ENCODE assay signal across 11 cellular contexts in the genomic region with DNA sequence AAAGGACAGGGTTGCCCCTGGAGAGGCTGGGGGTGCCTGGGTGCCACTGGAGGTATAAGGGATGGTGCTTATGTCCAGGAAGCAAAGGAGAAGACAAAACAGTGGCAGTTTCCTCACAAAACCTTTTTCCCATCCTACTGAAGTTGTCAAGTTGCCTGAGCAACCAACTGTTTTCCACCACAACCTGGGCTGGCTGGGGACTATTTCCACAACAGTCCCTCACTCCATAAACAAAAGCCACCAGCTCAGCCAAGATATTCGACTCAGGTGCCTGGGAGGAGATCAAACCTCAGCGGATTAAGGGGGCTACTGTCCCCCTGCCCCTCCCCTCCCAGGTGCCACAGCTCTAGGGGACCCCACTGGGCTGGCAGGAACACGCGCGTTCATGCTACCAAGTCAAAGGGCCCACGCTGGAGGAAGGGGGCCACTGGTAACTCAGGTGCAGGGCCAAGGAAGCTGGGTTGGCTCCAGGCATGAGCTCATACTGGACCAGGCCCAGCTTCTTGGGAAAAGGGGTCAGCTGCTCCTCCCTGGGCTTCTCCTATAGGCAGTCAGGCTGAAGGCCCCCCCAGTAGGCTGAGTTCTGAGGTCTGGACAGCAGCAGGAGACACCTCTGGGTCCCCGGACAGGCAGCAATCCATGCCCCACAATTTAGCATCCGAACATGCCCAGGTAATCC. TPM values are rescaled to one million over a fixed set of nuclear protein-coding genes. Genes with fewer than 3 reads are reported as not detected.
DNase-seq lines count a peak whose midpoint lies in the region; ATAC-seq and TF ChIP-seq lines count a peak whose summit lies in the region.
"Had no signal": no experiment of that assay in that cellular context is flagged by ENCODE, and none has a peak within 500 bp of the region (broad histone marks: within the 10 kb centered on the region; RNA-seq: fewer than 3 reads in every experiment).

No MANE protein-coding gene starts in this region.

- TF ChIP-seq EP300 in upper lobe of left lung (IDR thresholded peaks at IDR 0.05): no peak

- H3K27me3 ChIP-seq in colonic mucosa (no peaks in the 10 kb centered on the region), mesendoderm (ENCODE audit: insufficient read depth, low read length, poor library complexity) (no peaks in the 10 kb centered on the region), upper lobe of left lung (no peaks in the 10 kb centered on the region)

- no peak overlapping the region for H3K9ac ChIP-seq in colonic mucosa (ENCODE audit: low read depth in 2 of 2, low read length in 2 of 2)
- no peak overlapping the region for H3K9ac ChIP-seq in mesendoderm (ENCODE audit: low read length)

- H3K9me3 ChIP-seq in colonic mucosa (no peaks in the 10 kb centered on the region), upper lobe of left lung (no peaks in the 10 kb centered on the region)

- no peak for TF ChIP-seq POLR2A in upper lobe of left lung (IDR thresholded peaks at IDR 0.05)

- H3K4me1 ChIP-seq in colonic mucosa: peaks cover 24% of the 10 kb centered on the region
- peaks cover 10% of the 10 kb centered on the region for H3K4me1 ChIP-seq in mesendoderm (ENCODE audit: control insufficient read depth, low read depth, low read length)
- peaks cover 69 to 88% (median 72%) of the 10 kb centered on the region in 4 donors for H3K4me1 ChIP-seq in upper lobe of left lung

- no peak overlapping the region for H3K4me3 ChIP-seq in colonic mucosa
- no peak overlapping the region for H3K4me3 ChIP-seq in mesendoderm (ENCODE audit: low read length)
- H3K4me3 ChIP-seq in upper lobe of left lung: no peak overlapping the region

- DNase-seq in NCI-H748 (lab: John Stamatoyannopoulos, UW; ENCODE audit: unreplicated experiment) (peak; percentile 31), NCI-H748 treated with DMSO at 0.1 percent for 48 hours (lab: John Stamatoyannopoulos, UW) (no peak), colonic mucosa (no peak), mesendoderm (peak; percentile 70), upper lobe of left lung (no peak), germinal center (ENCODE audit: low spot score) (no peak), occipital lobe (lab: John Stamatoyannopoulos, UW) (no peak)
- DNase-seq in stimulated activated CD4-positive, alpha-beta T cell treated with anti-CD3 and anti-CD28 coated beads, Interleukin-2, amount 100 ng/mL, for 48 hours: no peak
- DNase-seq: activated T-cell treated with anti-CD3 and anti-CD28 coated beads, Interleukin-2, amount 50 U/mL, for 1 hour; DMS 273 treated with DMSO at 0.1 percent for 48 hours; WERI-Rb-1 had no signal

- H3K36me3 ChIP-seq in colonic mucosa (no peaks in the 10 kb centered on the region), mesendoderm (ENCODE audit: control insufficient read depth, insufficient read depth, low read length) (no peaks in the 10 kb centered on the region), upper lobe of left lung (no peaks in the 10 kb centered on the region)
- H3K36me3 ChIP-seq: WERI-Rb-1 had no signal

- H2AK5ac ChIP-seq in mesendoderm (ENCODE audit: low read length): no peak overlapping the region

- intact Hi-C loops in colonic mucosa (cut with DNase I): no loop called here

- H3K27ac ChIP-seq in colonic mucosa (peak overlapping the region; percentile 12), mesendoderm (ENCODE audit: low read depth, low read length) (no peak overlapping the region), upper lobe of left lung (peak overlapping the region; percentile 34 to 94 (median 75))
- H3K27ac ChIP-seq: WERI-Rb-1 had no signal

- H2BK15ac ChIP-seq in mesendoderm (replicated peaks; ENCODE audit: low read depth): no peak overlapping the region

- H4K5ac ChIP-seq in mesendoderm (ENCODE audit: low read length): no peak overlapping the region

- no peak overlapping the region for H4K8ac ChIP-seq in mesendoderm (ENCODE audit: low read depth, low read length)

- TF ChIP-seq CTCF in colonic mucosa (IDR thresholded peaks at IDR 0.05) (no peak), upper lobe of left lung (IDR thresholded peaks at IDR 0.05) (no peak)

- no peak overlapping the region for H2BK5ac ChIP-seq in mesendoderm (ENCODE audit: low read length)

- H3K56ac ChIP-seq in mesendoderm (ENCODE audit: low read length): no peak overlapping the region

- peaks cover 2% of the 10 kb centered on the region for H3K79me1 ChIP-seq in mesendoderm (ENCODE audit: low read length)

- no peak overlapping the region for H3K18ac ChIP-seq in mesendoderm (ENCODE audit: low read length)

- ATAC-seq in upper lobe of left lung (ENCODE audit: low FRiP score in 2 of 2): no peak

- no peak overlapping the region for H2BK120ac ChIP-seq in mesendoderm (ENCODE audit: low read depth, low read length)

- H3K23ac ChIP-seq in mesendoderm (ENCODE audit: low read length): no peak overlapping the region

- WGBS in mesendoderm (ENCODE audit: extremely low coverage, insufficient coverage, low lambda C conversion rate): no CpG with 5 or more reads among the region's 8 CpGs
- 58 to 74% methylated on average over 4 to 8 of the region's 8 CpGs for WGBS in upper lobe of left lung, 2 donors

- no peaks in the 10 kb centered on the region for H3K79me2 ChIP-seq in mesendoderm (ENCODE audit: control insufficient read depth, insufficient read depth, low read length)

- no peak overlapping the region for H3K4ac ChIP-seq in mesendoderm (ENCODE audit: low read depth, low read length)

- no peak overlapping the region for H3K4me2 ChIP-seq in mesendoderm (ENCODE audit: low read length)

RNA-seq across cellular contexts. Expression of a gene that starts 45.7 kb away (rescaled TPM):
- total RNA-seq in colonic mucosa: 10 to 100 TPM; 19.3 to 43.6 TPM
- 33.9 TPM for polyA plus RNA-seq in mesendoderm (2013, experiment 1 of 2)
- polyA plus RNA-seq in mesendoderm (2013, experiment 2 of 2): 35.9 TPM
- 10 to 100 TPM; 11.4 to 50.6 (median 19.1) TPM for total RNA-seq in upper lobe of left lung
- total RNA-seq in occipital lobe: 27.9 TPM

RNA-seq across cellular contexts. Expression of a gene that starts 59.7 kb away (rescaled TPM):
- total RNA-seq in colonic mucosa: 10 to 100 TPM; 14.7 to 15.2 TPM
- 7.0 TPM for polyA plus RNA-seq in mesendoderm (2013, experiment 1 of 2)
- polyA plus RNA-seq in mesendoderm (2013, experiment 2 of 2): 7.6 TPM
- 100 to 1,000 TPM in 1 of 6 donors, 10 to 100 TPM in 5; 33.3 to 119 (median 54.4) TPM for total RNA-seq in upper lobe of left lung
- total RNA-seq in occipital lobe: 10.9 TPM

Comparison
In these comparisons a context has a peak if more than half of its experiments do, and no peak if none do; other contexts are left out.
1. DNase-seq: peak in NCI-H748 (single experiment) and mesendoderm (single experiment); none in NCI-H748 treated with DMSO at 0.1 percent for 48 hours (single experiment), colonic mucosa (single experiment), upper lobe of left lung (0 of 2), germinal center (single experiment), stimulated activated CD4-positive, alpha-beta T cell treated with anti-CD3 and anti-CD28 coated beads, Interleukin-2, amount 100 ng/mL, for 48 hours (0 of 2) and occipital lobe (single experiment).